Comparison of ENCODE assay signal across 15 cellular contexts in genomic region chr7:29413511-29414178, GRCh38.
"Had no signal": no experiment of that assay in that cellular context is flagged by ENCODE, and none has a peak within 500 bp of the region (broad histone marks: within the 10 kb centered on the region; RNA-seq: fewer than 3 reads in every experiment).

No MANE protein-coding gene starts in this region.

- H3K79me2 ChIP-seq: parathyroid adenoma had no signal

- H3K36me3 ChIP-seq: right atrium auricular region, spleen had no signal

- H3K27me3 ChIP-seq: right atrium auricular region, spleen had no signal

- H3K9me3 ChIP-seq: right atrium auricular region, spleen had no signal

- H3K4me3 ChIP-seq: right atrium auricular region, spleen had no signal

- H3K27ac ChIP-seq: parathyroid adenoma, right atrium auricular region, spleen had no signal

- DNase-seq: activated CD4-positive, alpha-beta T cell treated with anti-CD3 and anti-CD28 coated beads, Interleukin-2, amount 10 ng/mL, durations not matched to agents 24 days and 14 days; activated naive CD4-positive, alpha-beta T cell treated with anti-CD3 and anti-CD28 coated beads for 36 hours; activated T-cell treated with anti-CD3 and anti-CD28 coated beads for 4 hours; central memory CD4-positive, alpha-beta T cell; cortex of kidney; effector CD8-positive, alpha-beta T cell; hypothalamus; spleen; stimulated activated CD4-positive, alpha-beta T cell treated with anti-CD3 and anti-CD28 coated beads, Interleukin-2, amount 100 ng/mL, for 24 hours; stimulated activated naive CD4-positive, alpha-beta T cell; T-cell; T1000 had no signal

- H3K9ac ChIP-seq: parathyroid adenoma had no signal

- ATAC-seq: activated T-helper 17 cell treated with anti-CD3 and anti-CD28 coated beads, Interleukin-2, amount 50 U/mL, for 72 hours; T-cell had no signal

- H2AFZ ChIP-seq: parathyroid adenoma had no signal

- H3K4me1 ChIP-seq: parathyroid adenoma, right atrium auricular region had no signal
